Comparison of ENCODE assay signal across 2 cellular contexts in the genomic region with DNA sequence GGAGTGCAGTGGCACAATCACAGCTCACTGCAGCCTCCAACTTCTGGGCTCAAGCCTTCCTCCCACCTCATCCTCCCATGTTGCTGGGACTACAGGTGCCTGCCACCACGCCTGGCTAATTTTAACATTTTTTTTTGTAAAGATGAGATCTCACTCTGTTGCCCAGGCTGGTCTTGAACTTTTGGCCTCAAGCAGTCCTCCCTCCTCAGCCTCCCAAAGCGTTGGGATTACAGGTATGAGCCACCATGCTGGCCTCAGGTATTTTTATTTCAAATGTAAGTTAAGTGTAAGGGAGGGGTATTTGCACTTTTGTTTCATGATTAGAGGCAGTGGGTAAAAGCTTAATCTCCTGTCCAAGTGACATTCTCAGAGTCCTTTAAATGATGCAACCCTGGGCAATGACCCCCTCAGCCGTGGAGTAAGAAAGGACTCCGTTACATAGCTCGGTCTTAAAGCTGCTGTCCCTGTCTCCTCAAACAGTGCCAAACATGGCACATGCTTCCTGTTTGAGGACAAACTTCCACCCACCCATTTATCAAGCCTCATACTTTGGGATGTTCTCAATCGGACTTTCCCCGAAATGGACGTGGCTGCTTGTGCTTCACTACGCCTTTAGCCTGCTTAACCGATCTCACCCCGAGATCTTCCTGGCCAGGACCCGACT.
A peak's percentile ranks its signal among the peaks of the same experiment; 100 is the strongest.
TF ChIP-seq lines count a peak whose summit lies in the region.

No MANE protein-coding gene starts in this region.

TF ChIP-seq in HepG2, 621 proteins besides CTCF, POLR2A, EP300 and RAD21:
- no peak for TF ChIP-seq PHF20 (CRISPR knock-in tag; IDR thresholded peaks at IDR 0.05)
- TF ChIP-seq, protein P1, sequence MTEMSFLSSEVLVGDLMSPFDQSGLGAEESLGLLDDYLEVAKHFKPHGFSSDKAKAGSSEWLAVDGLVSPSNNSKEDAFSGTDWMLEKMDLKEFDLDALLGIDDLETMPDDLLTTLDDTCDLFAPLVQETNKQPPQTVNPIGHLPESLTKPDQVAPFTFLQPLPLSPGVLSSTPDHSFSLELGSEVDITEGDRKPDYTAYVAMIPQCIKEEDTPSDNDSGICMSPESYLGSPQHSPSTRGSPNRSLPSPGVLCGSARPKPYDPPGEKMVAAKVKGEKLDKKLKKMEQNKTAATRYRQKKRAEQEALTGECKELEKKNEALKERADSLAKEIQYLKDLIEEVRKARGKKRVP (CRISPR knock-in tag; IDR thresholded peaks at IDR 0.05), result peak in 1 of 2 experiments; percentile 77; a peak in 2 of 4 replicates
- TF ChIP-seq, protein P2, sequence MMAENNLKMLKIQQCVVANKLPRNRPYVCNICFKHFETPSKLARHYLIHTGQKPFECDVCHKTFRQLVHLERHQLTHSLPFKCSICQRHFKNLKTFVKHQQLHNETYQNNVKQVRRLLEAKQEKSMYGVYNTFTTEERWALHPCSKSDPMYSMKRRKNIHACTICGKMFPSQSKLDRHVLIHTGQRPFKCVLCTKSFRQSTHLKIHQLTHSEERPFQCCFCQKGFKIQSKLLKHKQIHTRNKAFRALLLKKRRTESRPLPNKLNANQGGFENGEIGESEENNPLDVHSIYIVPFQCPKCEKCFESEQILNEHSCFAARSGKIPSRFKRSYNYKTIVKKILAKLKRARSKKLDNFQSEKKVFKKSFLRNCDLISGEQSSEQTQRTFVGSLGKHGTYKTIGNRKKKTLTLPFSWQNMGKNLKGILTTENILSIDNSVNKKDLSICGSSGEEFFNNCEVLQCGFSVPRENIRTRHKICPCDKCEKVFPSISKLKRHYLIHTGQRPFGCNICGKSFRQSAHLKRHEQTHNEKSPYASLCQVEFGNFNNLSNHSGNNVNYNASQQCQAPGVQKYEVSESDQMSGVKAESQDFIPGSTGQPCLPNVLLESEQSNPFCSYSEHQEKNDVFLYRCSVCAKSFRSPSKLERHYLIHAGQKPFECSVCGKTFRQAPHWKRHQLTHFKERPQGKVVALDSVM (CRISPR knock-in tag; IDR thresholded peaks at IDR 0.05), result peak; percentile 43; the same call in 1 of the 2 replicates

TF ChIP-seq in K562, 482 proteins besides CTCF, POLR2A, EP300 and RAD21 (continues in another document):
- TF ChIP-seq GTF2E2 (tag; IDR thresholded peaks at IDR 0.05), result no peak
- TF ChIP-seq, protein P3, sequence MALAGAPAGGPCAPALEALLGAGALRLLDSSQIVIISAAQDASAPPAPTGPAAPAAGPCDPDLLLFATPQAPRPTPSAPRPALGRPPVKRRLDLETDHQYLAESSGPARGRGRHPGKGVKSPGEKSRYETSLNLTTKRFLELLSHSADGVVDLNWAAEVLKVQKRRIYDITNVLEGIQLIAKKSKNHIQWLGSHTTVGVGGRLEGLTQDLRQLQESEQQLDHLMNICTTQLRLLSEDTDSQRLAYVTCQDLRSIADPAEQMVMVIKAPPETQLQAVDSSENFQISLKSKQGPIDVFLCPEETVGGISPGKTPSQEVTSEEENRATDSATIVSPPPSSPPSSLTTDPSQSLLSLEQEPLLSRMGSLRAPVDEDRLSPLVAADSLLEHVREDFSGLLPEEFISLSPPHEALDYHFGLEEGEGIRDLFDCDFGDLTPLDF (CRISPR knock-in tag; IDR thresholded peaks at IDR 0.05), result no peak
- TF ChIP-seq BRCA1 (IDR thresholded peaks at IDR 0.05), result no peak
- TF ChIP-seq BRCA1 (CRISPR knock-in tag; IDR thresholded peaks at IDR 0.05), result no peak
- TF ChIP-seq CBX1 (IDR thresholded peaks at IDR 0.05; ENCODE audit: low read depth), result 0 out of 2 replicates have a peak, but pooled peaks have one; percentile 24
- TF ChIP-seq, protein P4, sequence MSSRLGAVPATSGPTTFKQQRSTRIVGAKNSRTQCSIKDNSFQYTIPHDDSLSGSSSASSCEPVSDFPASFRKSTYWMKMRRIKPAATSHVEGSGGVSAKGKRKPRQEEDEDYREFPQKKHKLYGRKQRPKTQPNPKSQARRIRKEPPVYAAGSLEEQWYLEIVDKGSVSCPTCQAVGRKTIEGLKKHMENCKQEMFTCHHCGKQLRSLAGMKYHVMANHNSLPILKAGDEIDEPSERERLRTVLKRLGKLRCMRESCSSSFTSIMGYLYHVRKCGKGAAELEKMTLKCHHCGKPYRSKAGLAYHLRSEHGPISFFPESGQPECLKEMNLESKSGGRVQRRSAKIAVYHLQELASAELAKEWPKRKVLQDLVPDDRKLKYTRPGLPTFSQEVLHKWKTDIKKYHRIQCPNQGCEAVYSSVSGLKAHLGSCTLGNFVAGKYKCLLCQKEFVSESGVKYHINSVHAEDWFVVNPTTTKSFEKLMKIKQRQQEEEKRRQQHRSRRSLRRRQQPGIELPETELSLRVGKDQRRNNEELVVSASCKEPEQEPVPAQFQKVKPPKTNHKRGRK (tag; IDR thresholded peaks at IDR 0.05), result no peak
- TF ChIP-seq FOXA3 (CRISPR knock-in tag; conservative IDR thresholded peaks at IDR 0.05 in 1 of 2, IDR thresholded peaks at IDR 0.05 in 1 of 2), result no peak
- TF ChIP-seq ZNF224 (CRISPR knock-in tag; IDR thresholded peaks at IDR 0.05), result no peak
- TF ChIP-seq CHD2 (IDR thresholded peaks at IDR 0.05; ENCODE audit: low read depth, low read length), result no peak
- no peak for TF ChIP-seq RBM15 (IDR thresholded peaks at IDR 0.05; ENCODE audit: insufficient read depth, low read length)
- no peak for TF ChIP-seq ZBTB17 (CRISPR knock-in tag; IDR thresholded peaks at IDR 0.05)
- no peak for TF ChIP-seq HDGF (IDR thresholded peaks at IDR 0.05)
- TF ChIP-seq MCM7 (IDR thresholded peaks at IDR 0.05), result no peak
- no peak for TF ChIP-seq NONO (IDR thresholded peaks at IDR 0.05; ENCODE audit: low read depth in 2 of 2, low read length in 1 of 2)
- no peak for TF ChIP-seq NRF1 (conservative IDR thresholded peaks at IDR 0.05 in 1 of 2, IDR thresholded peaks at IDR 0.05 in 1 of 2)
- no peak; the same call in 1 of the 2 replicates for TF ChIP-seq EP400 (IDR thresholded peaks at IDR 0.05)
- TF ChIP-seq IFI16 (CRISPR knock-in tag; IDR thresholded peaks at IDR 0.05), result no peak
- no peak for TF ChIP-seq NFYB (IDR thresholded peaks at IDR 0.05; ENCODE audit: extremely low read depth, insufficient read length)
- peak; percentile 97 for TF ChIP-seq CEBPG (CRISPR knock-in tag; IDR thresholded peaks at IDR 0.05)
- peak; percentile 84 to 99 for TF ChIP-seq CEBPG (tag; conservative IDR thresholded peaks at IDR 0.05 in 1 of 2, IDR thresholded peaks at IDR 0.05 in 1 of 2)
- TF ChIP-seq CBX2 (IDR thresholded peaks at IDR 0.05; ENCODE audit: insufficient read depth, low read length, poor library complexity, severe bottlenecking), result no peak
- peak; percentile 35; the same call in 1 of the 2 replicates for TF ChIP-seq SOX6 (IDR thresholded peaks at IDR 0.05)
- TF ChIP-seq NFATC3 (IDR thresholded peaks at IDR 0.05), result no peak
- TF ChIP-seq ARNT (IDR thresholded peaks at IDR 0.05), result no peak
- TF ChIP-seq ZNF174 (CRISPR knock-in tag; IDR thresholded peaks at IDR 0.05), result no peak
- 0 out of 2 replicates have a peak, but pooled peaks have one; percentile 21 for TF ChIP-seq DPF2 (IDR thresholded peaks at IDR 0.05)
- no peak for TF ChIP-seq HDAC6 (IDR thresholded peaks at IDR 0.05; ENCODE audit: low read depth, low read length)
- no peak for TF ChIP-seq CC2D1A (IDR thresholded peaks at IDR 0.05)
- peak; percentile 91 for TF ChIP-seq ZNF589 (CRISPR knock-in tag; IDR thresholded peaks at IDR 0.05; ENCODE audit: low read depth)
- TF ChIP-seq ZNF561 (CRISPR knock-in tag; conservative IDR thresholded peaks at IDR 0.05), result no peak
- TF ChIP-seq ZNF239 (CRISPR knock-in tag; IDR thresholded peaks at IDR 0.05), result peak; percentile 58
- no peak for TF ChIP-seq TSC22D4 (tag; IDR thresholded peaks at IDR 0.05)
- TF ChIP-seq GTF2F1 (IDR thresholded peaks at IDR 0.05; ENCODE audit: low read depth, low read length), result no peak
- TF ChIP-seq PCBP1 (IDR thresholded peaks at IDR 0.05; ENCODE audit: low read depth, low read length, poor library complexity, severe bottlenecking), result no peak
- TF ChIP-seq POLR2AphosphoS2 (IDR thresholded peaks at IDR 0.05; ENCODE audit: low read length), result no peak
- TF ChIP-seq, protein P5, sequence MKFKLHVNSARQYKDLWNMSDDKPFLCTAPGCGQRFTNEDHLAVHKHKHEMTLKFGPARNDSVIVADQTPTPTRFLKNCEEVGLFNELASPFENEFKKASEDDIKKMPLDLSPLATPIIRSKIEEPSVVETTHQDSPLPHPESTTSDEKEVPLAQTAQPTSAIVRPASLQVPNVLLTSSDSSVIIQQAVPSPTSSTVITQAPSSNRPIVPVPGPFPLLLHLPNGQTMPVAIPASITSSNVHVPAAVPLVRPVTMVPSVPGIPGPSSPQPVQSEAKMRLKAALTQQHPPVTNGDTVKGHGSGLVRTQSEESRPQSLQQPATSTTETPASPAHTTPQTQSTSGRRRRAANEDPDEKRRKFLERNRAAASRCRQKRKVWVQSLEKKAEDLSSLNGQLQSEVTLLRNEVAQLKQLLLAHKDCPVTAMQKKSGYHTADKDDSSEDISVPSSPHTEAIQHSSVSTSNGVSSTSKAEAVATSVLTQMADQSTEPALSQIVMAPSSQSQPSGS (CRISPR knock-in tag; IDR thresholded peaks at IDR 0.05), result no peak
- TF ChIP-seq U2AF1 (optimal IDR thresholded peaks at IDR 0.05; ENCODE audit: low read depth, low read length), result no peak
- no peak for TF ChIP-seq ZNF79 (CRISPR knock-in tag; IDR thresholded peaks at IDR 0.05; ENCODE audit: low read depth)
- no peak for TF ChIP-seq NFE2 (IDR thresholded peaks at IDR 0.05; ENCODE audit: low read depth)
- TF ChIP-seq PTRF (tag; IDR thresholded peaks at IDR 0.05), result no peak; the same call in 1 of the 2 replicates
- TF ChIP-seq EGR1 (conservative IDR thresholded peaks at IDR 0.05), result no peak
- no peak for TF ChIP-seq RFX1 (IDR thresholded peaks at IDR 0.05)
- TF ChIP-seq, protein P6, sequence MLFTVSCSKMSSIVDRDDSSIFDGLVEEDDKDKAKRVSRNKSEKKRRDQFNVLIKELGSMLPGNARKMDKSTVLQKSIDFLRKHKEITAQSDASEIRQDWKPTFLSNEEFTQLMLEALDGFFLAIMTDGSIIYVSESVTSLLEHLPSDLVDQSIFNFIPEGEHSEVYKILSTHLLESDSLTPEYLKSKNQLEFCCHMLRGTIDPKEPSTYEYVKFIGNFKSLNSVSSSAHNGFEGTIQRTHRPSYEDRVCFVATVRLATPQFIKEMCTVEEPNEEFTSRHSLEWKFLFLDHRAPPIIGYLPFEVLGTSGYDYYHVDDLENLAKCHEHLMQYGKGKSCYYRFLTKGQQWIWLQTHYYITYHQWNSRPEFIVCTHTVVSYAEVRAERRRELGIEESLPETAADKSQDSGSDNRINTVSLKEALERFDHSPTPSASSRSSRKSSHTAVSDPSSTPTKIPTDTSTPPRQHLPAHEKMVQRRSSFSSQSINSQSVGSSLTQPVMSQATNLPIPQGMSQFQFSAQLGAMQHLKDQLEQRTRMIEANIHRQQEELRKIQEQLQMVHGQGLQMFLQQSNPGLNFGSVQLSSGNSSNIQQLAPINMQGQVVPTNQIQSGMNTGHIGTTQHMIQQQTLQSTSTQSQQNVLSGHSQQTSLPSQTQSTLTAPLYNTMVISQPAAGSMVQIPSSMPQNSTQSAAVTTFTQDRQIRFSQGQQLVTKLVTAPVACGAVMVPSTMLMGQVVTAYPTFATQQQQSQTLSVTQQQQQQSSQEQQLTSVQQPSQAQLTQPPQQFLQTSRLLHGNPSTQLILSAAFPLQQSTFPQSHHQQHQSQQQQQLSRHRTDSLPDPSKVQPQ (CRISPR knock-in tag; IDR thresholded peaks at IDR 0.05; ENCODE audit: borderline replicate concordance), result no peak
- no peak for TF ChIP-seq HNRNPL (IDR thresholded peaks at IDR 0.05; ENCODE audit: low read depth, low read length)
- TF ChIP-seq, protein P7, sequence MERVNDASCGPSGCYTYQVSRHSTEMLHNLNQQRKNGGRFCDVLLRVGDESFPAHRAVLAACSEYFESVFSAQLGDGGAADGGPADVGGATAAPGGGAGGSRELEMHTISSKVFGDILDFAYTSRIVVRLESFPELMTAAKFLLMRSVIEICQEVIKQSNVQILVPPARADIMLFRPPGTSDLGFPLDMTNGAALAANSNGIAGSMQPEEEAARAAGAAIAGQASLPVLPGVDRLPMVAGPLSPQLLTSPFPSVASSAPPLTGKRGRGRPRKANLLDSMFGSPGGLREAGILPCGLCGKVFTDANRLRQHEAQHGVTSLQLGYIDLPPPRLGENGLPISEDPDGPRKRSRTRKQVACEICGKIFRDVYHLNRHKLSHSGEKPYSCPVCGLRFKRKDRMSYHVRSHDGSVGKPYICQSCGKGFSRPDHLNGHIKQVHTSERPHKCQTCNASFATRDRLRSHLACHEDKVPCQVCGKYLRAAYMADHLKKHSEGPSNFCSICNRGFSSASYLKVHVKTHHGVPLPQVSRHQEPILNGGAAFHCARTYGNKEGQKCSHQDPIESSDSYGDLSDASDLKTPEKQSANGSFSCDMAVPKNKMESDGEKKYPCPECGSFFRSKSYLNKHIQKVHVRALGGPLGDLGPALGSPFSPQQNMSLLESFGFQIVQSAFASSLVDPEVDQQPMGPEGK (CRISPR knock-in tag; IDR thresholded peaks at IDR 0.05; ENCODE audit: borderline replicate concordance), result no peak
- TF ChIP-seq, protein P8, sequence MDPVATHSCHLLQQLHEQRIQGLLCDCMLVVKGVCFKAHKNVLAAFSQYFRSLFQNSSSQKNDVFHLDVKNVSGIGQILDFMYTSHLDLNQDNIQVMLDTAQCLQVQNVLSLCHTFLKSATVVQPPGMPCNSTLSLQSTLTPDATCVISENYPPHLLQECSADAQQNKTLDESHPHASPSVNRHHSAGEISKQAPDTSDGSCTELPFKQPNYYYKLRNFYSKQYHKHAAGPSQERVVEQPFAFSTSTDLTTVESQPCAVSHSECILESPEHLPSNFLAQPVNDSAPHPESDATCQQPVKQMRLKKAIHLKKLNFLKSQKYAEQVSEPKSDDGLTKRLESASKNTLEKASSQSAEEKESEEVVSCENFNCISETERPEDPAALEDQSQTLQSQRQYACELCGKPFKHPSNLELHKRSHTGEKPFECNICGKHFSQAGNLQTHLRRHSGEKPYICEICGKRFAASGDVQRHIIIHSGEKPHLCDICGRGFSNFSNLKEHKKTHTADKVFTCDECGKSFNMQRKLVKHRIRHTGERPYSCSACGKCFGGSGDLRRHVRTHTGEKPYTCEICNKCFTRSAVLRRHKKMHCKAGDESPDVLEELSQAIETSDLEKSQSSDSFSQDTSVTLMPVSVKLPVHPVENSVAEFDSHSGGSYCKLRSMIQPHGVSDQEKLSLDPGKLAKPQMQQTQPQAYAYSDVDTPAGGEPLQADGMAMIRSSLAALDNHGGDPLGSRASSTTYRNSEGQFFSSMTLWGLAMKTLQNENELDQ (CRISPR knock-in tag; IDR thresholded peaks at IDR 0.05; ENCODE audit: borderline replicate concordance), result no peak
- peak; percentile 58; the same call in 1 of the 2 replicates for TF ChIP-seq RNF2 (IDR thresholded peaks at IDR 0.05)
- TF ChIP-seq RBFOX2 (IDR thresholded peaks at IDR 0.05; ENCODE audit: low read depth, low read length), result no peak
- TF ChIP-seq NCOA2 (IDR thresholded peaks at IDR 0.05; ENCODE audit: partially characterized antibody in 2 of 2), result no peak
- TF ChIP-seq COPS2 (conservative IDR thresholded peaks at IDR 0.05), result no peak
- TF ChIP-seq EZH2 (IDR thresholded peaks at IDR 0.05; ENCODE audit: borderline replicate concordance, low read depth, low read length), result no peak
- no peak for TF ChIP-seq ZNF707 (CRISPR knock-in tag; conservative IDR thresholded peaks at IDR 0.05)
- TF ChIP-seq, protein P9, sequence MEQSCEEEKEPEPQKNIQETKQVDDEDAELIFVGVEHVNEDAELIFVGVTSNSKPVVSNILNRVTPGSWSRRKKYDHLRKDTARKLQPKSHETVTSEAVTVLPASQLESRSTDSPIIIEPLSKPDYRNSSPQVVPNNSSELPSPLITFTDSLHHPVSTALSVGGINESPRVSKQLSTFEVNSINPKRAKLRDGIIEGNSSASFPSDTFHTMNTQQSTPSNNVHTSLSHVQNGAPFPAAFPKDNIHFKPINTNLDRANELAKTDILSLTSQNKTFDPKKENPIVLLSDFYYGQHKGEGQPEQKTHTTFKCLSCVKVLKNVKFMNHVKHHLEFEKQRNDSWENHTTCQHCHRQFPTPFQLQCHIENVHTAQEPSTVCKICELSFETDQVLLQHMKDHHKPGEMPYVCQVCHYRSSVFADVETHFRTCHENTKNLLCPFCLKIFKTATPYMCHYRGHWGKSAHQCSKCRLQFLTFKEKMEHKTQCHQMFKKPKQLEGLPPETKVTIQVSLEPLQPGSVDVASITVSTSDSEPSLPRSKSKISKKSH (CRISPR knock-in tag; IDR thresholded peaks at IDR 0.05), result no peak
